10 cellular contexts compared by ENCODE assay signal in genomic region chr3:55489804-55490132, GRCh38. TPM values are rescaled to one million over a fixed set of nuclear protein-coding genes. Genes with fewer than 3 reads are reported as not detected.
DNase-seq lines count a peak whose midpoint lies in the region; ATAC-seq and TF ChIP-seq lines count a peak whose summit lies in the region.
"Had no signal": no experiment of that assay in that cellular context is flagged by ENCODE, and none has a peak within 500 bp of the region (broad histone marks: within the 10 kb centered on the region; RNA-seq: fewer than 3 reads in every experiment).

No MANE protein-coding gene starts in this region.

- H2AFZ ChIP-seq in mammary epithelial cell (ENCODE audit: low read depth, low read length) = peak overlapping the region; percentile 34

- peaks cover 12% of the 10 kb centered on the region for H3K79me2 ChIP-seq in mammary epithelial cell (ENCODE audit: insufficient read depth, low read length)

- no peak overlapping the region for H3K9ac ChIP-seq in mammary epithelial cell (ENCODE audit: insufficient read depth, low read length)

- TF ChIP-seq POLR2A in vagina (IDR thresholded peaks at IDR 0.05) = no peak

- H3K4me1 ChIP-seq in cardiac muscle cell (ENCODE audit: low read depth) (peaks cover 6% of the 10 kb centered on the region), right atrium auricular region (peaks cover 0 to 42% of the 10 kb centered on the region in 2 donors), mammary epithelial cell (ENCODE audit: insufficient read depth, low read length) (peaks cover 44% of the 10 kb centered on the region), lower lobe of right lung (peaks cover 23% of the 10 kb centered on the region), vagina (peaks cover 40% of the 10 kb centered on the region)

- DNase-seq in cardiac muscle cell (ENCODE audit: low read depth in 1 of 2, low spot score in 1 of 2) (peak in 1 of 2 donors; percentile 79), right atrium auricular region (ENCODE audit: low spot score) (no peak), mammary epithelial cell (no peak), lower lobe of right lung (no peak), vagina (ENCODE audit: extremely low spot score in 2 of 2) (no peak), HuH-7 (ENCODE audit: low spot score) (no peak), T1000 (lab: John Stamatoyannopoulos, UW) (no peak)
- DNase-seq: activated T-cell treated with anti-CD3 and anti-CD28 coated beads, Interleukin-2, amount 50 U/mL, for 1 hour had no signal

- H3K9me3 ChIP-seq in cardiac muscle cell (ENCODE audit: low read depth) (no peaks in the 10 kb centered on the region), right atrium auricular region (no peaks in the 10 kb centered on the region), mammary epithelial cell (replicated peaks; ENCODE audit: insufficient read depth, low read length) (no peaks in the 10 kb centered on the region), lower lobe of right lung (no peaks in the 10 kb centered on the region), vagina (no peaks in the 10 kb centered on the region)

- peak overlapping the region; percentile 70 for H3K4me3 ChIP-seq in cardiac muscle cell
- H3K4me3 ChIP-seq in right atrium auricular region = peak overlapping the region in 1 of 2 donors; percentile 7
- H3K4me3 ChIP-seq in mammary epithelial cell (replicated peaks in 1 of 3; ENCODE audit: insufficient read depth in 1 of 3, low read depth in 2 of 3, low read length in 3 of 3) = no peak overlapping the region
- H3K4me3 ChIP-seq in lower lobe of right lung = peak overlapping the region; percentile 24
- peak overlapping the region; percentile 5 to 78 for H3K4me3 ChIP-seq in vagina

- in situ Hi-C loops in mammary epithelial cell (cut with MboI; ENCODE audit: low sequenced_read_pairs in 2 of 2) = loop anchor here (5.0 to 25.0 kb wide), 7 partner anchors 123 to 602 kb away; no protein-coding TSS in a partner anchor

- H3K4me2 ChIP-seq in mammary epithelial cell (ENCODE audit: insufficient read depth, low read depth, low read length) = peak overlapping the region; percentile 66

- BruUV-seq in mammary epithelial cell (replicated peaks; lab: Mats Ljungman, UMichigan) = no TSS peak

- H3K27me3 ChIP-seq in cardiac muscle cell (no peaks in the 10 kb centered on the region), right atrium auricular region (no peaks in the 10 kb centered on the region), mammary epithelial cell (ENCODE audit: insufficient read depth, low read length) (no peaks in the 10 kb centered on the region), lower lobe of right lung (ENCODE audit: low read depth) (peaks cover 40% of the 10 kb centered on the region), vagina (no peaks in the 10 kb centered on the region)

- CTCF ChIA-PET in mammary epithelial cell (lab: Charles Lee; ENCODE audit: low non-redundant PET) = no interaction called here

- no peaks in the 10 kb centered on the region for H4K20me1 ChIP-seq in mammary epithelial cell (ENCODE audit: insufficient read depth, low read length)

- H3K36me3 ChIP-seq in cardiac muscle cell (no peaks in the 10 kb centered on the region), right atrium auricular region (no peaks in the 10 kb centered on the region), mammary epithelial cell (ENCODE audit: insufficient read depth, low read length) (no peaks in the 10 kb centered on the region), lower lobe of right lung (no peaks in the 10 kb centered on the region), vagina (no peaks in the 10 kb centered on the region)

- TF ChIP-seq CTCF in cardiac muscle cell (IDR thresholded peaks at IDR 0.05; ENCODE audit: low read depth, low read length) (no peak), right atrium auricular region (IDR thresholded peaks at IDR 0.05) (no peak), mammary epithelial cell (conservative IDR thresholded peaks at IDR 0.05 in 1 of 2, IDR thresholded peaks at IDR 0.05 in 1 of 2; ENCODE audit: extremely low read depth in 1 of 2, insufficient read depth in 1 of 2, low read depth in 1 of 2, low read length in 2 of 2) (no peak), lower lobe of right lung (IDR thresholded peaks at IDR 0.05) (no peak), vagina (IDR thresholded peaks at IDR 0.05) (no peak)

- ATAC-seq in lower lobe of right lung (no peak), GM18868 (IDR thresholded peaks at IDR 0.05; ENCODE audit: unreplicated experiment) (no peak)
- ATAC-seq: HepG2 had no signal

- intact Hi-C loops in mammary epithelial cell (cut with micrococcal nuclease) = loop anchor here (5.0 kb wide), 1 partner anchor 632 kb away; no protein-coding TSS in a partner anchor
- intact Hi-C loops in lower lobe of right lung (cut with DNase I) = no loop called here
- intact Hi-C loops in vagina (cut with DNase I) = no loop called here

- dilution Hi-C loops in mammary epithelial cell (cut with HindIII; ENCODE audit: low sequenced_read_pairs) = loop anchor here (25.0 kb wide), 1 partner anchor 248 kb away; no protein-coding TSS in a partner anchor

- WGBS in mammary epithelial cell (ENCODE audit: low coverage, missing lambda C conversion rate) = 39% methylated on average over 5 of the region's 17 CpGs

- H3K27ac ChIP-seq in cardiac muscle cell = peak overlapping the region; percentile 26
- H3K27ac ChIP-seq in right atrium auricular region = no peak overlapping the region
- no peak overlapping the region for H3K27ac ChIP-seq in mammary epithelial cell (ENCODE audit: insufficient read depth, low read depth, low read length)
- H3K27ac ChIP-seq in lower lobe of right lung = peak overlapping the region; percentile 34
- no peak overlapping the region for H3K27ac ChIP-seq in vagina

RNA-seq across cellular contexts. Expression of gene WNT5A, which starts 2.7 kb away (rescaled TPM):
- total RNA-seq in cardiac muscle cell (94.2 and 113 TPM in 2 replicates), right atrium auricular region (1 to 10 TPM; 2.8 to 8.0 TPM), mammary epithelial cell (10 to 100 TPM in 1 of 2 donors, 1 to 10 TPM in 1; 7.2 to 19.7 TPM), lower lobe of right lung (27.2 TPM), vagina (52.3 TPM)
- polyA plus RNA-seq in cardiac muscle cell (18.4 and 22.3 TPM in 2 replicates), mammary epithelial cell (6.8 TPM)
- 11.0 TPM for polyA minus RNA-seq in mammary epithelial cell
- total RNA-seq: HepG2 had no signal
- polyA plus RNA-seq: HepG2 had no signal

Comparison
In these comparisons a context has a peak if more than half of its experiments do, and no peak if none do; other contexts are left out.
1. H3K27ac ChIP-seq: peak in cardiac muscle cell (single experiment) and lower lobe of right lung (single experiment); none in right atrium auricular region (0 of 2), mammary epithelial cell (single experiment) and vagina (single experiment).
2. H3K4me3 ChIP-seq: peak in cardiac muscle cell (single experiment), lower lobe of right lung (single experiment) and vagina (2 of 2); none in mammary epithelial cell (0 of 3).